ENCODE assay signal across 19 cellular contexts in the genomic region with DNA sequence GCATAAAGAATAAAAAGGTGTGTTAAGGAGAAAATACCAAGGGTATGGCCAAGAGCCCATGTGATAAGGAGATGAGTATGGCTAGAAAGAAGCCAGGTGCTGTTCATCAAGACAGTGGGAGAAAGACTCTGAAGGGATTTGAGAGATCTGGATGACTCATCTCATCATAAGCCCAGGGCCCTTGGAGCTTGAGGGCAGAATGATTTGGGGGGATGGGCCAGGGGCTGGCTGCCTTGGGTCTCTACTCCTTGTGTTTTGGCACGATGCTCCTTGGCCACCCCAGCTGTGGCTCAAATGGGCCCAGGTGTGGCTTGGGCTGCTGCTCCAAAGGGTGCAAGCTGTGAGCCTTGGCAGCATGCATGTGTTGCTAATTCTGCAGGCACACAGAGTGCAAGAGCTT. TPM values are rescaled to one million over a fixed set of nuclear protein-coding genes. Genes with fewer than 3 reads are reported as not detected.
DNase-seq lines count a peak whose midpoint lies in the region; ATAC-seq, FAIRE-seq and TF ChIP-seq lines count a peak whose summit lies in the region.
"Had no signal": no experiment of that assay in that cellular context is flagged by ENCODE, and none has a peak within 500 bp of the region (broad histone marks: within the 10 kb centered on the region; RNA-seq: fewer than 3 reads in every experiment).

No MANE protein-coding gene starts in this region.

- no peak for TF ChIP-seq POLR2A in GM12891 (IDR thresholded peaks at IDR 0.05; ENCODE audit: low read depth, low read length)

- intact Hi-C loops in left lung (cut with DNase I), result no loop called here

- no peak overlapping the region for H2AFZ ChIP-seq in OCI-LY3 (ENCODE audit: low read depth, low read length)

- H3K9ac ChIP-seq in OCI-LY3 (ENCODE audit: low read length), result peak overlapping the region; percentile 89; the same call in 1 of the 2 replicates

- H3K4me3 ChIP-seq in GM12865 (ENCODE audit: low read depth, low read length) (no peak overlapping the region), OCI-LY3 (ENCODE audit: low read length) (no peak overlapping the region), epithelial cell of esophagus (ENCODE audit: low read length) (no peak overlapping the region), left lung (no peak overlapping the region)
- H3K4me3 ChIP-seq: cardiac muscle cell, Peyer's patch had no signal

- FAIRE-seq in GM12891 (lab: Jason Lieb, UNC), result no peak
- FAIRE-seq: kidney, small intestine had no signal

- H3K79me2 ChIP-seq in OCI-LY3 (ENCODE audit: low read length), result no peaks in the 10 kb centered on the region; the same call in 1 of the 2 replicates

- TF ChIP-seq CTCF in GM12865 (IDR thresholded peaks at IDR 0.05; ENCODE audit: insufficient read depth, low read depth, low read length, missing control alignments) (no peak), OCI-LY3 (IDR thresholded peaks at IDR 0.05; ENCODE audit: low read depth, low read length) (no peak), epithelial cell of esophagus (IDR thresholded peaks at IDR 0.05; ENCODE audit: insufficient read depth, low read depth, low read length, missing control alignments) (no peak), left lung (IDR thresholded peaks at IDR 0.05) (no peak)

- H3K4me1 ChIP-seq in OCI-LY3 (ENCODE audit: low read length) (peaks cover 90% of the 10 kb centered on the region), left lung (peaks cover 0 to 21% of the 10 kb centered on the region in 2 donors)

- peak overlapping the region; percentile 96 for H3K4me2 ChIP-seq in OCI-LY3 (ENCODE audit: low read length)

- DNase-seq in A172 (ENCODE audit: low spot score) (peak; percentile 82), GM12865 (ENCODE audit: low read depth) (peak; percentile 70), epithelial cell of esophagus (ENCODE audit: low read depth) (peak; percentile 10), GM12891 (ENCODE audit: insufficient read length, low spot score) (no peak), globus pallidus (ENCODE audit: low spot score) (no peak), left lung (no peak)
- DNase-seq in activated T-cell treated with anti-CD3 and anti-CD28 coated beads, Interleukin-2, amount 50 U/mL, for 1 hour, result no peak
- DNase-seq: activated CD4-positive, alpha-beta T cell treated with anti-CD3 and anti-CD28 coated beads for 1 hour; kidney; NCI-H1105 treated with DMSO at 0.1 percent for 48 hours; NCI-H2227 treated with DMSO at 0.1 percent for 48 hours; small intestine; stimulated activated naive CD8-positive, alpha-beta T cell treated with anti-CD3 and anti-CD28 coated beads, Interleukin-15, amount 100 ng/mL, for 72 hours had no signal

- no peaks in the 10 kb centered on the region for H3K27me3 ChIP-seq in OCI-LY3 (ENCODE audit: low read depth, low read length)
- H3K27me3 ChIP-seq in left lung, result no peaks in the 10 kb centered on the region
- H3K27me3 ChIP-seq: cardiac muscle cell, Peyer's patch had no signal

- no peaks in the 10 kb centered on the region for H4K20me1 ChIP-seq in OCI-LY3 (ENCODE audit: insufficient read depth, low read length)

- no peak for ATAC-seq in left lung
- ATAC-seq: stimulated activated naive CD8-positive, alpha-beta T cell treated with anti-CD3 and anti-CD28 coated beads, Interleukin-15, amount 100 ng/mL, for 72 hours had no signal

- no peaks in the 10 kb centered on the region for H3K9me3 ChIP-seq in OCI-LY3 (ENCODE audit: insufficient read depth, low read length)
- H3K9me3 ChIP-seq in left lung, result no peaks in the 10 kb centered on the region
- H3K9me3 ChIP-seq: Peyer's patch had no signal

- no peaks in the 10 kb centered on the region for H3K36me3 ChIP-seq in OCI-LY3 (replicated peaks; ENCODE audit: low read depth, low read length)
- no peaks in the 10 kb centered on the region for H3K36me3 ChIP-seq in left lung
- H3K36me3 ChIP-seq: cardiac muscle cell, Peyer's patch had no signal

- H3K27ac ChIP-seq in OCI-LY3 (ENCODE audit: low read length), result peak overlapping the region; percentile 98
- no peak overlapping the region for H3K27ac ChIP-seq in left lung
- H3K27ac ChIP-seq: cardiac muscle cell had no signal

TF ChIP-seq in GM12891, 5 proteins besides CTCF, POLR2A, EP300 and RAD21:
- no peak for TF ChIP-seq SPI1 (IDR thresholded peaks at IDR 0.05; ENCODE audit: low read depth, low read length)
- TF ChIP-seq POU2F2 (IDR thresholded peaks at IDR 0.05; ENCODE audit: low read depth, low read length), result no peak
- TF ChIP-seq TAF1 (IDR thresholded peaks at IDR 0.05; ENCODE audit: low read depth, low read length), result no peak
- TF ChIP-seq PAX5 (IDR thresholded peaks at IDR 0.05; ENCODE audit: insufficient read depth, low read length, severe bottlenecking), result no peak
- no peak for TF ChIP-seq POLR2AphosphoS5 (IDR thresholded peaks at IDR 0.05; ENCODE audit: low read depth, low read length)
TF ChIP-seq in GM12891: peak in this region for 0.

RNA-seq across cellular contexts. Expression of a gene that starts 14.5 kb away (rescaled TPM):
- total RNA-seq in A172 (2014; rRNA removed; shearing (Covaris generic)), result not detected in 2 replicates
- 125 TPM for polyA plus RNA-seq in GM12891 (2012; ENCODE audit: low read depth, missing spikeins)
- total RNA-seq in left lung, result under 1 TPM; 0.61 to 0.79 TPM
- total RNA-seq: cardiac muscle cell; glomerular endothelial cell; osteoblast; T-helper 1 cell treated with Interleukin-12 subunit alpha and Interleukin-12 subunit beta and Interleukin-4 antibody, amounts not matched to agents 30 ng/mL and 1 ng/mL, for 36 hours had no signal
- polyA plus RNA-seq: cardiac muscle cell had no signal

RNA-seq across cellular contexts. Expression of a gene that starts 55.9 kb away (rescaled TPM):
- 295 and 299 TPM in 2 replicates for total RNA-seq in A172 (2014; rRNA removed; shearing (Covaris generic))
- polyA plus RNA-seq in GM12891 (2012; ENCODE audit: low read depth, missing spikeins), result 68.5 TPM
- 100 to 1,000 TPM; 259 to 338 TPM for total RNA-seq in left lung

Comparison
In these comparisons a context has a peak if more than half of its experiments do, and no peak if none do; other contexts are left out.
1. DNase-seq: peak in A172 (single experiment), GM12865 (single experiment) and epithelial cell of esophagus (single experiment); none in GM12891 (single experiment), globus pallidus (single experiment), left lung (0 of 2) and activated T-cell treated with anti-CD3 and anti-CD28 coated beads, Interleukin-2, amount 50 U/mL, for 1 hour (single experiment).